ENCODE assay signal across 1 cellular context in genomic region chr15:31323627-31324026, GRCh38.
TF ChIP-seq lines count a peak whose summit lies in the region.

No MANE protein-coding gene starts in this region.

TF ChIP-seq in GM12878, 131 proteins besides CTCF, POLR2A, EP300 and RAD21 (continued from another document):
- no peak for TF ChIP-seq ELK1 (IDR thresholded peaks at IDR 0.05; ENCODE audit: low read depth, low read length)
- peak; percentile 56 for TF ChIP-seq PBX3 (IDR thresholded peaks at IDR 0.05; ENCODE audit: insufficient replicate concordance, low read depth, low read length)
- peak; percentile 71 for TF ChIP-seq MTA2 (IDR thresholded peaks at IDR 0.05; ENCODE audit: low read depth)
- no peak for TF ChIP-seq SIN3A (IDR thresholded peaks at IDR 0.05; ENCODE audit: low read depth, low read length)
- no peak for TF ChIP-seq CUX1 (IDR thresholded peaks at IDR 0.05; ENCODE audit: insufficient replicate concordance, low read depth, low read length)
- no peak for TF ChIP-seq CREB1 (IDR thresholded peaks at IDR 0.05; ENCODE audit: low read depth)
- no peak for TF ChIP-seq KLF5 (IDR thresholded peaks at IDR 0.05; ENCODE audit: partially characterized antibody)
- no peak for TF ChIP-seq POLR2AphosphoS5 (IDR thresholded peaks at IDR 0.05; ENCODE audit: low read length)
- TF ChIP-seq ZBTB33 (IDR thresholded peaks at IDR 0.05), result no peak
- TF ChIP-seq ZSCAN29 (IDR thresholded peaks at IDR 0.05), result no peak
